In genomic region chr7:76302299-76303056, GRCh38 we compare ENCODE assay signal across 8 cellular contexts. TPM values are rescaled to one million over a fixed set of nuclear protein-coding genes. Genes with fewer than 3 reads are reported as not detected.
A peak's percentile ranks its signal among the peaks of the same experiment; 100 is the strongest.
DNase-seq lines count a peak whose midpoint lies in the region; ATAC-seq and TF ChIP-seq lines count a peak whose summit lies in the region.

Gene HSPB1 (plus strand): TSS chr7:76302673. CDS start chr7:76302713, 40 bp downstream.

- H3K4me3 ChIP-seq in mammary epithelial cell (replicated peaks in 1 of 3; ENCODE audit: insufficient read depth in 1 of 3, low read depth in 2 of 3, low read length in 3 of 3) (peak within 1 kb of the TSS; percentile 65 to 91 (median 78)), iPS-18a (ENCODE audit: low read length) (peak within 1 kb of the TSS; percentile 68), sigmoid colon (peak within 1 kb of the TSS; percentile 81 to 100 (median 91))

- ATAC-seq in HG02763 (IDR thresholded peaks at IDR 0.05; ENCODE audit: unreplicated experiment) (peak; percentile 54), GM19452 (IDR thresholded peaks at IDR 0.05; ENCODE audit: unreplicated experiment) (no peak)

- H4K20me1 ChIP-seq in mammary epithelial cell (ENCODE audit: insufficient read depth, low read length), result no peaks in the 10 kb centered on the region

- TSS peak; percentile 80 for BruUV-seq in mammary epithelial cell (replicated peaks; lab: Mats Ljungman, UMichigan)

- peak within 1 kb of the TSS; percentile 73 for H2AFZ ChIP-seq in mammary epithelial cell (ENCODE audit: low read depth, low read length)

- CTCF ChIA-PET in GM10248 (lab: Yijun Ruan, JAX) (interaction anchor here (1.0 to 3.1 kb wide), 5 partner anchors 9 to 56 kb away, joined by 3 to 26 read pairs (median 7); partner anchors contain the start of gene YWHAG), mammary epithelial cell (lab: Charles Lee; ENCODE audit: low non-redundant PET) (interaction anchor here (0.7 kb wide), 1 partner anchor 12 kb away, joined by 7 read pairs; no protein-coding TSS in a partner anchor)

- DNase-seq in GM10248 (ENCODE audit: extremely low spot score), result peak; percentile 91
- peak; percentile 51 for DNase-seq in NCI-H2081 treated with DMSO at 0.1 percent for 48 hours (lab: John Stamatoyannopoulos, UW)
- DNase-seq in UCSD-AML1 (lab: John Stamatoyannopoulos, UW; ENCODE audit: unreplicated experiment), result peak; percentile 85
- DNase-seq in mammary epithelial cell, result peak; percentile 95
- peak; percentile 99 for DNase-seq in sigmoid colon

- TF ChIP-seq EP300 in sigmoid colon (IDR thresholded peaks at IDR 0.05), result peak in 3 of 4 donors; percentile 37 to 79 (median 58)

- H3K9ac ChIP-seq in mammary epithelial cell (ENCODE audit: insufficient read depth, low read length) (peak within 1 kb of the TSS; percentile 70), iPS-18a (ENCODE audit: low read length) (peak within 1 kb of the TSS; percentile 28)

- H3K79me2 ChIP-seq in mammary epithelial cell (ENCODE audit: insufficient read depth, low read length), result peaks cover 17% of the 10 kb centered on the region

- 2% methylated on average over 33 of the region's 65 CpGs for WGBS in mammary epithelial cell (ENCODE audit: low coverage, missing lambda C conversion rate)
- 0% methylated on average over 65 of the region's 65 CpGs for WGBS in sigmoid colon, 2 donors

- TF ChIP-seq CTCF in GM10248 (IDR thresholded peaks at IDR 0.05; ENCODE audit: control extremely low read depth, extremely low read depth, low read depth, missing control alignments) (no peak), mammary epithelial cell (conservative IDR thresholded peaks at IDR 0.05 in 1 of 2, IDR thresholded peaks at IDR 0.05 in 1 of 2; ENCODE audit: extremely low read depth in 1 of 2, insufficient read depth in 1 of 2, low read depth in 1 of 2, low read length in 2 of 2) (no peak), sigmoid colon (IDR thresholded peaks at IDR 0.05) (no peak)

- H3K36me3 ChIP-seq in mammary epithelial cell (ENCODE audit: insufficient read depth, low read length), result peaks cover 2% of the 10 kb centered on the region
- H3K36me3 ChIP-seq in iPS-18a (ENCODE audit: control insufficient read depth, low read depth, low read length), result no peaks in the 10 kb centered on the region
- peaks cover 0 to 14% (median 5%) of the 10 kb centered on the region in 4 donors for H3K36me3 ChIP-seq in sigmoid colon

- TF ChIP-seq POLR2A in sigmoid colon (IDR thresholded peaks at IDR 0.05), result peak; percentile 98 to 99

- H3K4me2 ChIP-seq in mammary epithelial cell (ENCODE audit: insufficient read depth, low read depth, low read length), result peak within 1 kb of the TSS; percentile 83

- H3K4me1 ChIP-seq in mammary epithelial cell (ENCODE audit: insufficient read depth, low read length) (peaks cover 57% of the 10 kb centered on the region), iPS-18a (ENCODE audit: control insufficient read depth, low read depth, low read length) (peaks cover 7% of the 10 kb centered on the region), sigmoid colon (peaks cover 0 to 49% (median 47%) of the 10 kb centered on the region in 4 donors)

- in situ Hi-C loops in mammary epithelial cell (cut with MboI; ENCODE audit: low sequenced_read_pairs in 2 of 2), result loop anchor here in 1 of 2 donors (25.0 kb wide), 2 partner anchors 240 to 440 kb away; no protein-coding TSS in a partner anchor

- dilution Hi-C loops in mammary epithelial cell (cut with HindIII; ENCODE audit: low sequenced_read_pairs), result no loop called here

- intact Hi-C loops in mammary epithelial cell (cut with micrococcal nuclease), result loop anchor here (1.0 to 5.0 kb wide), 2 partner anchors 11 to 425 kb away; partner anchors contain the start of gene RHBDD2
- intact Hi-C loops in sigmoid colon (cut with DNase I), result no loop called here

- POLR2A ChIA-PET in GM10248 (lab: Yijun Ruan, JAX), result interaction anchor here (0.5 to 1.8 kb wide), 8 partner anchors 9 to 56 kb away, joined by 3 to 9 read pairs (median 4); partner anchors contain the start of gene YWHAG

- H3K9me3 ChIP-seq in mammary epithelial cell (replicated peaks; ENCODE audit: insufficient read depth, low read length), result no peaks in the 10 kb centered on the region
- H3K9me3 ChIP-seq in iPS-18a (ENCODE audit: control insufficient read depth, low read depth, low read length), result no peaks in the 10 kb centered on the region
- no peaks in the 10 kb centered on the region for H3K9me3 ChIP-seq in sigmoid colon

- H3K27ac ChIP-seq in mammary epithelial cell (ENCODE audit: insufficient read depth, low read depth, low read length), result peak within 1 kb of the TSS; percentile 66
- H3K27ac ChIP-seq in iPS-18a (ENCODE audit: low read length), result no peak within 1 kb of the TSS
- peak within 1 kb of the TSS; percentile 96 to 100 (median 99) for H3K27ac ChIP-seq in sigmoid colon

- H3K27me3 ChIP-seq in mammary epithelial cell (ENCODE audit: insufficient read depth, low read length) (no peaks in the 10 kb centered on the region), iPS-18a (ENCODE audit: control insufficient read depth, insufficient read depth, low read length) (peaks cover 14% of the 10 kb centered on the region), sigmoid colon (no peaks in the 10 kb centered on the region)

RNA-seq across cellular contexts. Expression of gene HSPB1, which starts in this region (rescaled TPM):
- total RNA-seq in mammary epithelial cell (100 to 1,000 TPM; 523 to 862 TPM), sigmoid colon (1,000 to 10,000 TPM in 3 of 4 donors, 100 to 1,000 TPM in 1; 929 to 2,528 (median 1,357) TPM)
- polyA plus RNA-seq in mammary epithelial cell (420 TPM), sigmoid colon (100 to 1,000 TPM; 202 to 340 (median 208) TPM)
- polyA minus RNA-seq in mammary epithelial cell, result 132 TPM
